ENCODE assay signal across 8 cellular contexts in the genomic region with DNA sequence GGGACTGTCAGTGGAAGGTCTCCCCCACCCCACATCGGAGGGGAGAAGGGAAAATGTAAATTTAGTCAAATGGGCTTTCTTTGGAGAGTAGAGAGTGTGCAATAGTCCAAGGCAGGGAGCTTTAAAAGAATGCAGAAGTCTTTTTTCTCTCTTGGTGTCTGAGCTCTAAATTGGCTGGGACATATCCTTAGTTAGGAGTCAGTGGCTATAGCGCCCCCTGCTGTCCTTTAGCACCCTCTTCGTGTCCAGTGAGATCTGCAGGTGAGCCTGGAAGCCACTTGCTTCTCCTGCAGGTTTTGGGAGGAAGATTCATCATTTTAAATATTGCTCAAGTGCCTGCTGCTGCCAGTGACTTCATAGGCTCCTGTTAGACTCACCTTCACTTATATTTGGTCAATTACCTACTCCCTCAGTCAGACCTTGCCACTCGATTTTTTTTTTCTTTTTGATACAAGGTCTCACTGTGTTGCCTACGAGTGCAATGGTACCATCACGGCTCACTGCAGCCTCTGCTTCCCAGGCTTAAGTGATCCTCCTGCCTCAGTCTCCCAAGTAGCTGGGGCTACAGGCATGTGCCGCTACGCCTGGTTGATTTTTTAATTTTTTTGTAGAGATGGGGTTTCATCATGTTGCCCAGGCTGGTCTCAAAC.
DNase-seq lines count a peak whose midpoint lies in the region; FAIRE-seq and TF ChIP-seq lines count a peak whose summit lies in the region.

No MANE protein-coding gene starts in this region.

- no peak for TF ChIP-seq POLR2A in breast epithelium (IDR thresholded peaks at IDR 0.05)

- peak; percentile 93 for FAIRE-seq in GM19239 (lab: Jason Lieb, UNC)
- FAIRE-seq in kidney (lab: Jason Lieb, UNC): no peak

- H3K36me3 ChIP-seq in A673 (ENCODE audit: insufficient read depth, low read length, poor library complexity, severe bottlenecking): peaks cover 10% of the 10 kb centered on the region
- no peaks in the 10 kb centered on the region for H3K36me3 ChIP-seq in WERI-Rb-1
- no peaks in the 10 kb centered on the region for H3K36me3 ChIP-seq in breast epithelium
- H3K36me3 ChIP-seq in kidney (ENCODE audit: control insufficient read depth in 1 of 2, insufficient read depth in 2 of 2, low read length in 2 of 2): no peaks in the 10 kb centered on the region

- no TSS peak for BruUV-seq in A673 (replicated peaks; lab: Mats Ljungman, UMichigan)

- H3K9ac ChIP-seq in kidney (ENCODE audit: low read length in 2 of 2): no peak overlapping the region

- DNase-seq in A673 (ENCODE audit: low spot score): peak; percentile 90
- DNase-seq in GM19239 (ENCODE audit: insufficient read length, low spot score): no peak
- DNase-seq in NCI-H2029 (lab: John Stamatoyannopoulos, UW): peak; percentile 74
- DNase-seq in WERI-Rb-1: peak; percentile 71
- DNase-seq in breast epithelium (ENCODE audit: low spot score in 2 of 2): peak in 1 of 2 donors; percentile 42
- DNase-seq in kidney: no peak
- peak; percentile 69 to 77 for DNase-seq in stimulated activated CD4-positive, alpha-beta T cell treated with anti-CD3 and anti-CD28 coated beads, Interleukin-1b, Interleukin-23, amount 100 ng/mL, for 4 hours (ENCODE audit: low read depth in 2 of 2)
- DNase-seq in GM19238 (ENCODE audit: insufficient read length, low spot score): no peak

- H3K4me3 ChIP-seq in A673 (ENCODE audit: low read depth, low read length, poor library complexity, severe bottlenecking) (no peak overlapping the region), WERI-Rb-1 (ENCODE audit: low read depth, low read length) (no peak overlapping the region), breast epithelium (no peak overlapping the region), kidney (ENCODE audit: low read length in 2 of 2) (no peak overlapping the region)

- H3K9me3 ChIP-seq in A673 (ENCODE audit: low read depth, low read length, poor library complexity, severe bottlenecking): no peaks in the 10 kb centered on the region
- no peaks in the 10 kb centered on the region for H3K9me3 ChIP-seq in WERI-Rb-1 (ENCODE audit: severe bottlenecking)
- H3K9me3 ChIP-seq in breast epithelium: no peaks in the 10 kb centered on the region
- H3K9me3 ChIP-seq in kidney (ENCODE audit: control insufficient read depth in 1 of 2, low read length in 2 of 2): no peaks in the 10 kb centered on the region

- peak; percentile 90 for TF ChIP-seq CTCF in A673 (conservative IDR thresholded peaks at IDR 0.05; ENCODE audit: low read depth, low read length)
- TF ChIP-seq CTCF in WERI-Rb-1 (IDR thresholded peaks at IDR 0.05; ENCODE audit: low read depth, low read length): peak; percentile 84
- peak in 2 of 3 donors; percentile 43 to 59 for TF ChIP-seq CTCF in breast epithelium (IDR thresholded peaks at IDR 0.05)
- peak; percentile 56 for TF ChIP-seq CTCF in kidney (IDR thresholded peaks at IDR 0.05; ENCODE audit: borderline replicate concordance, extremely low read depth, insufficient read depth)

- peaks cover 59% of the 10 kb centered on the region for H3K4me1 ChIP-seq in A673 (ENCODE audit: insufficient read depth, low read length, poor library complexity, severe bottlenecking)
- no peaks in the 10 kb centered on the region for H3K4me1 ChIP-seq in breast epithelium
- no peaks in the 10 kb centered on the region for H3K4me1 ChIP-seq in kidney (ENCODE audit: control insufficient read depth in 1 of 2, insufficient read depth in 1 of 2, low read depth in 1 of 2, low read length in 2 of 2)

- CTCF ChIA-PET in A673 (lab: Charles Lee): interaction anchor here (0.5 to 2.5 kb wide), 25 partner anchors 9 to 1911 kb away, joined by 3 to 43 read pairs (median 4); a partner anchor contains a TSS

- POLR2A ChIA-PET in A673 (lab: Charles Lee; ENCODE audit: low non-redundant PET): no interaction called here

- H3K27me3 ChIP-seq in A673 (replicated peaks; ENCODE audit: insufficient read depth, low read depth, low read length, poor library complexity) (no peaks in the 10 kb centered on the region), WERI-Rb-1 (ENCODE audit: insufficient read depth, low read depth, severe bottlenecking) (peaks cover 12% of the 10 kb centered on the region), breast epithelium (peaks cover 0 to 3% of the 10 kb centered on the region in 2 donors)

- intact Hi-C loops in A673 (cut with micrococcal nuclease; ENCODE audit: unreplicated experiment): loop anchor here (2.0 to 5.0 kb wide), 3 partner anchors 58 to 210 kb away; no protein-coding TSS in a partner anchor
- intact Hi-C loops in breast epithelium (cut with DNase I; ENCODE audit: low total_unique reads): no loop called here
- intact Hi-C loops in kidney (cut with DNase I): no loop called here

- H3K27ac ChIP-seq in A673 (ENCODE audit: low read depth, low read length, poor library complexity, severe bottlenecking) (peak overlapping the region; percentile 50), WERI-Rb-1 (no peak overlapping the region), breast epithelium (no peak overlapping the region), kidney (ENCODE audit: low read depth in 2 of 2, low read length in 2 of 2) (no peak overlapping the region)

Comparison
In these comparisons a context has a peak if more than half of its experiments do, and no peak if none do; other contexts are left out.
1. DNase-seq: peak in A673 (single experiment), NCI-H2029 (single experiment), WERI-Rb-1 (single experiment) and stimulated activated CD4-positive, alpha-beta T cell treated with anti-CD3 and anti-CD28 coated beads, Interleukin-1b, Interleukin-23, amount 100 ng/mL, for 4 hours (2 of 2); none in GM19239 (single experiment), kidney (single experiment) and GM19238 (single experiment).
2. Peak in every context shown above with its lines, with median percentiles within 50 percentile points of each other: CTCF ChIP-seq.